In genomic region chr1:91885331-91885715, GRCh38 we compare ENCODE assay signal across 8 cellular contexts. TPM values are rescaled to one million over a fixed set of nuclear protein-coding genes. Genes with fewer than 3 reads are reported as not detected.
A peak's percentile ranks its signal among the peaks of the same experiment; 100 is the strongest.
DNase-seq lines count a peak whose midpoint lies in the region; ATAC-seq and TF ChIP-seq lines count a peak whose summit lies in the region.

No MANE protein-coding gene starts in this region.

- H3K79me2 ChIP-seq in HCT116 (ENCODE audit: insufficient read depth, low read length) = no peaks in the 10 kb centered on the region

- H4K20me1 ChIP-seq in HCT116 (ENCODE audit: insufficient read depth) = no peaks in the 10 kb centered on the region

- TF ChIP-seq CTCF in HCT116 (IDR thresholded peaks at IDR 0.05 in 2 of 3, conservative IDR thresholded peaks at IDR 0.05 in 1 of 3; ENCODE audit: borderline replicate concordance in 1 of 3, insufficient read depth in 1 of 3, low read depth in 2 of 3, low read length in 2 of 3) = no peak
- no peak for TF ChIP-seq CTCF in type B pancreatic cell (conservative IDR thresholded peaks at IDR 0.05)

- peak; percentile 24 to 52 (median 36) for DNase-seq in CD8-positive, alpha-beta memory T cell
- DNase-seq in HCT116 (ENCODE audit: low read depth, low spot score) = no peak
- peak in 2 of 3 donors; percentile 29 to 31 for DNase-seq in T-helper 17 cell
- peak; percentile 43 for DNase-seq in dermis blood vessel endothelial cell
- DNase-seq in midbrain (lab: John Stamatoyannopoulos, UW) = peak; percentile 23
- DNase-seq in type B pancreatic cell (ENCODE audit: extremely low spot score, unreplicated experiment) = peak; percentile 72
- no peak for DNase-seq in NCI-H1694 treated with DMSO at 0.1 percent for 48 hours (lab: John Stamatoyannopoulos, UW)

- no peaks in the 10 kb centered on the region for H3K27me3 ChIP-seq in CD8-positive, alpha-beta memory T cell (ENCODE audit: insufficient read depth, low read length, poor library complexity, severe bottlenecking)
- H3K27me3 ChIP-seq in HCT116 (ENCODE audit: insufficient read depth, low read length) = no peaks in the 10 kb centered on the region

- H3K27me3 Mint-ChIP-seq in CD8-positive, alpha-beta memory T cell = peaks cover 0 to 2% of the 10 kb centered on the region in 2 donors
- H3K27me3 Mint-ChIP-seq in T-helper 17 cell = no peaks in the 10 kb centered on the region
- H3K27me3 Mint-ChIP-seq in type B pancreatic cell = peaks cover 27% of the 10 kb centered on the region

- peak overlapping the region; percentile 100 for H3K4me2 ChIP-seq in HCT116 (ENCODE audit: low read length)

- peak overlapping the region; percentile 57 for H2AFZ ChIP-seq in HCT116 (ENCODE audit: low read depth, low read length, poor library complexity, severe bottlenecking)

- H3K27ac ChIP-seq in CD8-positive, alpha-beta memory T cell (ENCODE audit: low read depth, low read length) = peak overlapping the region; percentile 71
- H3K27ac ChIP-seq in HCT116 (ENCODE audit: low read depth, low read length) = peak overlapping the region; percentile 85

- H3K27ac Mint-ChIP-seq in CD8-positive, alpha-beta memory T cell = peak overlapping the region; percentile 45 to 99 (median 92)
- H3K27ac Mint-ChIP-seq in T-helper 17 cell (peak overlapping the region; percentile 95), type B pancreatic cell (peak overlapping the region; percentile 66)

- ATAC-seq in HCT116 (peak; percentile 26), T-helper 17 cell (peak; percentile 22), HG02678 (IDR thresholded peaks at IDR 0.05; ENCODE audit: unreplicated experiment) (no peak)

- POLR2A ChIA-PET in CD8-positive, alpha-beta memory T cell (lab: Charles Lee) = interaction anchor here (0.6 to 1.7 kb wide), 4 partner anchors 18 to 373 kb away, joined by 3 to 4 read pairs (median 3); no protein-coding TSS in a partner anchor
- POLR2A ChIA-PET in HCT116 (lab: Charles Lee) = interaction anchor here (0.5 kb wide), 1 partner anchor 38 kb away, joined by 3 read pairs; no protein-coding TSS in a partner anchor

- RAD21 ChIA-PET in HCT116 (lab: Charles Lee; ENCODE audit: low non-redundant PET in 1 of 2, low total read pairs in 2 of 2, uncharacterized antibody in 2 of 2, unreplicated experiment in 2 of 2) = interaction anchor here in 1 of 2 experiments (0.6 kb wide), 1 partner anchor 915 kb away, joined by 4 read pairs; no protein-coding TSS in a partner anchor

- TF ChIP-seq POLR2A in HCT116 (IDR thresholded peaks at IDR 0.05; ENCODE audit: borderline replicate concordance, extremely low read depth, insufficient read depth, insufficient read length) = no peak

- peak overlapping the region; percentile 73 for H3K9ac ChIP-seq in HCT116 (ENCODE audit: low read length)

- peak overlapping the region; percentile 69 for H3K4me3 ChIP-seq in CD8-positive, alpha-beta memory T cell (ENCODE audit: low read length)
- peak overlapping the region; percentile 73 to 85 for H3K4me3 ChIP-seq in HCT116 (replicated peaks in 1 of 2; ENCODE audit: low read depth in 1 of 2, low read length in 2 of 2)

- no peaks in the 10 kb centered on the region for H3K9me2 ChIP-seq in HCT116 (ENCODE audit: insufficient read depth)

- no peaks in the 10 kb centered on the region for H3K36me3 ChIP-seq in CD8-positive, alpha-beta memory T cell (ENCODE audit: insufficient read depth, low read length)
- no peaks in the 10 kb centered on the region for H3K36me3 ChIP-seq in HCT116 (ENCODE audit: control insufficient read depth in 1 of 2, insufficient read depth in 2 of 2, low read length in 2 of 2)

- H3K4me3 Mint-ChIP-seq in CD8-positive, alpha-beta memory T cell = peak overlapping the region; percentile 94 to 99 (median 98)
- H3K4me3 Mint-ChIP-seq in T-helper 17 cell (peak overlapping the region; percentile 99), type B pancreatic cell (peak overlapping the region; percentile 96)

- peaks cover 0 to 14% (median 0%) of the 10 kb centered on the region in 3 donors for H3K36me3 Mint-ChIP-seq in CD8-positive, alpha-beta memory T cell
- H3K36me3 Mint-ChIP-seq in T-helper 17 cell (ENCODE audit: low read depth) = peaks cover 3% of the 10 kb centered on the region
- peaks cover 6% of the 10 kb centered on the region for H3K36me3 Mint-ChIP-seq in type B pancreatic cell

- intact Hi-C loops in HCT116 (cut with micrococcal nuclease) = loop anchor here (5.0 to 10.0 kb wide), 2 partner anchors 151 to 268 kb away; no protein-coding TSS in a partner anchor

- CTCF ChIA-PET in CD8-positive, alpha-beta memory T cell (lab: Charles Lee) = interaction anchor here (1.0 to 3.9 kb wide), 11 partner anchors 10 to 382 kb away, joined by 3 to 37 read pairs (median 6); no protein-coding TSS in a partner anchor
- CTCF ChIA-PET in HCT116 (lab: Charles Lee) = no interaction called here

- no peak for TF ChIP-seq RAD21 in HCT116 (IDR thresholded peaks at IDR 0.05; ENCODE audit: low read depth)

- peaks cover 17% of the 10 kb centered on the region for H3K4me1 ChIP-seq in CD8-positive, alpha-beta memory T cell (ENCODE audit: insufficient read depth, low read length)
- H3K4me1 ChIP-seq in HCT116 (ENCODE audit: control insufficient read depth in 1 of 2, insufficient read depth in 2 of 2, low read length in 2 of 2) = peaks cover 11 to 34% of the 10 kb centered on the region in 2 experiments

- H3K9me3 Mint-ChIP-seq in CD8-positive, alpha-beta memory T cell = no peaks in the 10 kb centered on the region
- H3K9me3 Mint-ChIP-seq in type B pancreatic cell = no peaks in the 10 kb centered on the region

- no TSS peak for BruUV-seq in HCT116 (replicated peaks; lab: Mats Ljungman, UMichigan)

- peaks cover 44 to 58% (median 52%) of the 10 kb centered on the region in 3 donors for H3K4me1 Mint-ChIP-seq in CD8-positive, alpha-beta memory T cell
- H3K4me1 Mint-ChIP-seq in T-helper 17 cell (peaks cover 28% of the 10 kb centered on the region), type B pancreatic cell (ENCODE audit: unreplicated experiment) (peaks cover 37% of the 10 kb centered on the region)

- no peaks in the 10 kb centered on the region for H3K9me3 ChIP-seq in CD8-positive, alpha-beta memory T cell (ENCODE audit: low read length)
- H3K9me3 ChIP-seq in HCT116 (ENCODE audit: control insufficient read depth in 1 of 2, insufficient read depth in 1 of 2, low read depth in 1 of 2, low read length in 2 of 2) = no peaks in the 10 kb centered on the region
- no peaks in the 10 kb centered on the region for H3K9me3 ChIP-seq in T-helper 17 cell (ENCODE audit: control insufficient read depth, low read length, poor library complexity, severe bottlenecking)

TF ChIP-seq in HCT116, 20 proteins besides CTCF, POLR2A, EP300 and RAD21 (continues in another document):
- TF ChIP-seq EZH2phosphoT487 (IDR thresholded peaks at IDR 0.05; ENCODE audit: borderline replicate concordance) = no peak
- TF ChIP-seq ATF3 (IDR thresholded peaks at IDR 0.05) = no peak
- TF ChIP-seq ZFX (IDR thresholded peaks at IDR 0.05) = no peak
- TF ChIP-seq ZBTB33 (IDR thresholded peaks at IDR 0.05; ENCODE audit: extremely low read depth, insufficient replicate concordance, low read length) = no peak
- no peak for TF ChIP-seq EZH2 (IDR thresholded peaks at IDR 0.05)
- no peak for TF ChIP-seq ELF1 (IDR thresholded peaks at IDR 0.05; ENCODE audit: borderline replicate concordance, low read depth)
- TF ChIP-seq TCF7L2 (IDR thresholded peaks at IDR 0.05; ENCODE audit: borderline replicate concordance, extremely low read depth, insufficient read depth, insufficient read length) = no peak
- TF ChIP-seq EGR1 (IDR thresholded peaks at IDR 0.05; ENCODE audit: low read depth) = peak; percentile 36; the same call in 1 of the 2 replicates

RNA-seq across cellular contexts. Expression of gene TGFBR3, which starts 0.6 kb away (rescaled TPM):
- total RNA-seq in CD8-positive, alpha-beta memory T cell = 10 to 100 TPM; 28.8 to 29.9 TPM
- polyA plus RNA-seq in CD8-positive, alpha-beta memory T cell = 78.5 TPM
- total RNA-seq in HCT116 (2021; ENCODE audit: unreplicated experiment) = 7.1 TPM
- polyA plus RNA-seq in HCT116 (2012) = 1.7 and 2.3 TPM in 2 replicates
- 10 to 100 TPM; 21.0 to 27.6 TPM for total RNA-seq in T-helper 17 cell
- total RNA-seq in dermis blood vessel endothelial cell = 23.6 and 33.2 TPM in 2 replicates
- 22.2 and 33.5 TPM in 2 replicates for total RNA-seq in type B pancreatic cell (ENCODE audit: low replicate concordance)

Comparison
In these comparisons a context has a peak if more than half of its experiments do, and no peak if none do; other contexts are left out.
1. DNase-seq: peak in CD8-positive, alpha-beta memory T cell (5 of 5), T-helper 17 cell (2 of 3), dermis blood vessel endothelial cell (single experiment), midbrain (single experiment) and type B pancreatic cell (single experiment); none in HCT116 (single experiment) and NCI-H1694 treated with DMSO at 0.1 percent for 48 hours (single experiment).
2. Peak in every context shown above with its lines, with median percentiles within 50 percentile points of each other: H3K27ac Mint-ChIP-seq and H3K4me3 Mint-ChIP-seq.